Comparison of ENCODE assay signal across 8 cellular contexts in the genomic region with DNA sequence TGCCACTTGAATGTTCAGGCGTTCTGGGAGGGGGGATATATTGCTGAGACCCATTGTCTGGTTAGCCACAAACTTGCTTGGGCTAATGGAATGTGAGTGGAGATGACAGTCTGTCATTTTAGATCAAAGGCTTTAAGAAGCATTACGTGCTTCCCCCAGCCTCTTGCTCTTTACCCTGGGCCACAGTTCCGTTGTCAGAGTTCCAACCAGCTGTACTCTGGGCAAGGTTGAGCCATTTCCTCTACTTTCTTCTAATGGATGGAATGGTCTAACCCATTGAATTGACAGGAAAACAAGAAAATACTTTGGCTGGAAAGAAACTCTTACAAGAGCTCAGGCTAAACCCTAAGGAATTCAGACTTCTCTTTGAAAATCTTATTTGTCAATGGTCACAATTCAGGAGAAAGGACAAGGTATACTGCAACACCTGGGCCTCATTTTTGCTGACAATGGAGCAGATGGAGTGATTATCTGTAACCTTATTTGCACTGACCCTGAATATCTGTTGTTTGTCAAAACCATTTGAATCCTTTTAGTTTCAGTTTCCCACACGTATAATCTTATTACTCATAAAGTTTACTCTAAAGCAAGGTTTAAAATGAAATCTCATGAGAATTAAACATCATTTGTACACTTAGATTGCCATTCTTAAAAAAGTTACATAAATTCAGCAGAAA.
A peak's percentile ranks its signal among the peaks of the same experiment; 100 is the strongest.
DNase-seq lines count a peak whose midpoint lies in the region; ATAC-seq, FAIRE-seq and TF ChIP-seq lines count a peak whose summit lies in the region.

No MANE protein-coding gene starts in this region.

- intact Hi-C loops in kidney (cut with DNase I) = no loop called here

- H3K9ac ChIP-seq in kidney (ENCODE audit: low read length in 2 of 2) = peak overlapping the region in 1 of 2 donors; percentile 6

- H3K4me3 Mint-ChIP-seq in naive B cell = peak overlapping the region in 7 of 8 donors; percentile 21 to 68 (median 47)

- no peak for FAIRE-seq in kidney (lab: Jason Lieb, UNC)

- TF ChIP-seq CTCF in GM10266 (IDR thresholded peaks at IDR 0.05; ENCODE audit: control insufficient read depth, insufficient read depth, low read depth, missing control alignments) (no peak), VCaP (conservative IDR thresholded peaks at IDR 0.05) (no peak), kidney (IDR thresholded peaks at IDR 0.05; ENCODE audit: borderline replicate concordance, extremely low read depth, insufficient read depth) (no peak)

- H3K27ac Mint-ChIP-seq in naive B cell = peak overlapping the region; percentile 39 to 71 (median 63)

- H3K4me3 ChIP-seq in kidney (ENCODE audit: low read length in 2 of 2) = peak overlapping the region in 1 of 2 donors; percentile 28

- H3K36me3 ChIP-seq in kidney (ENCODE audit: control insufficient read depth in 1 of 2, insufficient read depth in 2 of 2, low read length in 2 of 2) = no peaks in the 10 kb centered on the region

- DNase-seq in GM10266 (ENCODE audit: extremely low spot score) (peak; percentile 16), naive B cell (peak; percentile 3), NCI-H187 (lab: John Stamatoyannopoulos, UW) (no peak), kidney (no peak)
- no peak for DNase-seq in central memory CD4-positive, alpha-beta T cell

- peaks cover 8 to 10% of the 10 kb centered on the region in 2 donors for H3K4me1 ChIP-seq in kidney (ENCODE audit: control insufficient read depth in 1 of 2, insufficient read depth in 1 of 2, low read depth in 1 of 2, low read length in 2 of 2)

- no peaks in the 10 kb centered on the region for H3K9me3 ChIP-seq in kidney (ENCODE audit: control insufficient read depth in 1 of 2, low read length in 2 of 2)

- ATAC-seq in HG02870 (IDR thresholded peaks at IDR 0.05; ENCODE audit: unreplicated experiment) (peak; percentile 44), naive B cell (ENCODE audit: low read depth in 2 of 2) (peak; percentile 27 to 32), HG02884 (IDR thresholded peaks at IDR 0.05; ENCODE audit: unreplicated experiment) (no peak)

- H3K27me3 Mint-ChIP-seq in naive B cell = no peaks in the 10 kb centered on the region

- no peaks in the 10 kb centered on the region for H3K9me3 Mint-ChIP-seq in naive B cell

- H3K4me1 Mint-ChIP-seq in naive B cell = peaks cover 16 to 40% (median 32%) of the 10 kb centered on the region in 3 donors

- H3K27ac ChIP-seq in VCaP = peak overlapping the region; percentile 34; the same call in 1 of the 2 replicates
- H3K27ac ChIP-seq in kidney (ENCODE audit: low read depth in 2 of 2, low read length in 2 of 2) = peak overlapping the region in 1 of 2 donors; percentile 75

- no peaks in the 10 kb centered on the region for H3K36me3 Mint-ChIP-seq in naive B cell

Comparison
In these comparisons a context has a peak if more than half of its experiments do, and no peak if none do; other contexts are left out.
1. DNase-seq: peak in GM10266 (single experiment) and naive B cell (single experiment); none in central memory CD4-positive, alpha-beta T cell (single experiment), NCI-H187 (0 of 2) and kidney (single experiment).